Comparison of ENCODE assay signal across 20 cellular contexts in genomic region chr1:15427280-15427666, GRCh38. TPM values are rescaled to one million over a fixed set of nuclear protein-coding genes. Genes with fewer than 3 reads are reported as not detected.
A peak's percentile ranks its signal among the peaks of the same experiment; 100 is the strongest.
DNase-seq lines count a peak whose midpoint lies in the region; ATAC-seq, FAIRE-seq and TF ChIP-seq lines count a peak whose summit lies in the region.
"Had no signal": no experiment of that assay in that cellular context is flagged by ENCODE, and none has a peak within 500 bp of the region (broad histone marks: within the 10 kb centered on the region; RNA-seq: fewer than 3 reads in every experiment).

No MANE protein-coding gene starts in this region.

- DNase-seq in A549 (ENCODE audit: low read depth in 1 of 2, low spot score in 1 of 2) (no peak), RWPE1 (ENCODE audit: low spot score) (no peak), fibroblast of lung (ENCODE audit: low read depth in 2 of 2) (no peak), osteoblast (ENCODE audit: insufficient read length, low spot score, missing footprints) (peak; percentile 6), G401 (ENCODE audit: low spot score) (no peak), NOMO-1 treated with DMSO at 0.1 percent for 48 hours (lab: John Stamatoyannopoulos, UW; ENCODE audit: unreplicated experiment) (no peak), OCI-M2 (lab: John Stamatoyannopoulos, UW; ENCODE audit: unreplicated experiment) (no peak), DMS 273 (lab: John Stamatoyannopoulos, UW; ENCODE audit: unreplicated experiment) (no peak)
- DNase-seq: amniotic stem cell; endodermal cell; hypothalamus; NCI-H1105 treated with DMSO at 0.1 percent for 48 hours; NCI-H2171; stimulated activated naive B cell treated with anti-CD40 and anti-IgM and Interleukin-4, amounts not matched to agents 10 μg/mL and 1 μg/mL and 100 μg/mL, for 72 hours had no signal

- H3K36me3 ChIP-seq in fibroblast of lung (ENCODE audit: control insufficient read depth, insufficient read depth, low read length) = peaks cover 2% of the 10 kb centered on the region
- H3K36me3 ChIP-seq in osteoblast (ENCODE audit: insufficient read depth, low read length) = peaks cover 21% of the 10 kb centered on the region

- CTCF ChIA-PET in A549 (lab: Yijun Ruan, JAX) = interaction anchor here (0.7 to 9.8 kb wide), 17 partner anchors 8 to 276 kb away, joined by 3 to 150 read pairs (median 5); partner anchors contain the start of gene EFHD2
- CTCF ChIA-PET in RWPE1 (lab: Yijun Ruan, JAX) = interaction anchor here (1.5 to 2.5 kb wide), 2 partner anchors 104 kb away, joined by 5 to 13 read pairs; no protein-coding TSS in a partner anchor

- POLR2A ChIA-PET in A549 (lab: Yijun Ruan, JAX) (interaction anchor here (0.6 to 1.2 kb wide), 4 partner anchors 17 to 104 kb away, joined by 5 to 7 read pairs (median 6); partner anchors contain the start of gene EFHD2), RWPE1 (lab: Yijun Ruan, JAX; ENCODE audit: low non-redundant PET) (no interaction called here)

- no peak for FAIRE-seq in A549 (lab: Jason Lieb, UNC)

- H3K79me2 ChIP-seq in fibroblast of lung (ENCODE audit: control insufficient read depth, insufficient read depth, low read length) = no peaks in the 10 kb centered on the region
- H3K79me2 ChIP-seq in osteoblast (ENCODE audit: insufficient read depth, low read length) = peaks cover 36% of the 10 kb centered on the region

- H3K27ac ChIP-seq in A549 = peak overlapping the region; percentile 97 to 98
- peak overlapping the region; percentile 50 for H3K27ac ChIP-seq in RWPE1
- peak overlapping the region; percentile 34 for H3K27ac ChIP-seq in fibroblast of lung (ENCODE audit: insufficient read depth, low read length)
- H3K27ac ChIP-seq in osteoblast (ENCODE audit: low read depth, low read length) = peak overlapping the region; percentile 51

- H3K4me3 ChIP-seq in A549 (peak overlapping the region; percentile 26; the same call in 1 of the 3 replicates), fibroblast of lung (replicated peaks in 1 of 4; ENCODE audit: control extremely low read depth in 1 of 4, insufficient read depth in 1 of 4, low read depth in 3 of 4, low read length in 4 of 4) (no peak overlapping the region), osteoblast (ENCODE audit: insufficient read depth, low read length) (no peak overlapping the region)

- in situ Hi-C loops in G401 (cut with HindIII; ENCODE audit: low sequenced_read_pairs) = no loop called here

- no peak overlapping the region for H2AFZ ChIP-seq in fibroblast of lung (ENCODE audit: low read length)
- no peak overlapping the region for H2AFZ ChIP-seq in osteoblast (ENCODE audit: low read length)

- TF ChIP-seq CTCF in A549 (IDR thresholded peaks at IDR 0.05) = no peak; the same call in 2 of the 3 replicates
- TF ChIP-seq CTCF in RWPE1 (conservative IDR thresholded peaks at IDR 0.05; ENCODE audit: low read depth) = no peak
- no peak for TF ChIP-seq CTCF in fibroblast of lung (conservative IDR thresholded peaks at IDR 0.05 in 1 of 2, IDR thresholded peaks at IDR 0.05 in 1 of 2; ENCODE audit: low read depth in 1 of 2, low read length in 2 of 2)
- TF ChIP-seq CTCF in osteoblast (IDR thresholded peaks at IDR 0.05; ENCODE audit: extremely low read depth, low read depth, low read length) = no peak

- no peak for TF ChIP-seq POLR2A in A549 (IDR thresholded peaks at IDR 0.05; ENCODE audit: low read length)

- 100% methylated on average over 1 of the region's 6 CpGs for WGBS in A549 (ENCODE audit: missing lambda C conversion rate)

- no peak for TF ChIP-seq RAD21 in A549 (conservative IDR thresholded peaks at IDR 0.05 in 1 of 2, IDR thresholded peaks at IDR 0.05 in 1 of 2)

- H3K4me2 ChIP-seq in A549 = peak overlapping the region; percentile 81
- no peak overlapping the region for H3K4me2 ChIP-seq in fibroblast of lung (ENCODE audit: extremely low read depth, insufficient read depth, low read length)
- H3K4me2 ChIP-seq in osteoblast (ENCODE audit: insufficient read depth, low read length) = no peak overlapping the region

- no peak for TF ChIP-seq EP300 in A549 (IDR thresholded peaks at IDR 0.05)

- H3K27me3 ChIP-seq in fibroblast of lung (ENCODE audit: control insufficient read depth, insufficient read depth, low read length) = no peaks in the 10 kb centered on the region
- H3K27me3 ChIP-seq in osteoblast (ENCODE audit: insufficient read depth, low read length) = no peaks in the 10 kb centered on the region

- H3K9me3 ChIP-seq in A549 (no peaks in the 10 kb centered on the region), fibroblast of lung (ENCODE audit: control insufficient read depth, insufficient read depth, low read depth, low read length) (no peaks in the 10 kb centered on the region), osteoblast (ENCODE audit: low read depth, low read length) (no peaks in the 10 kb centered on the region)

- H3K9ac ChIP-seq in fibroblast of lung (ENCODE audit: insufficient read depth, low read length) = no peak overlapping the region

- ATAC-seq in A549 = peak; percentile 6 to 13; a peak in 4 of 6 replicates
- ATAC-seq: stimulated activated naive B cell treated with anti-CD40 and anti-IgM and Interleukin-4, amounts not matched to agents 10 μg/mL and 1 μg/mL and 100 μg/mL, for 72 hours; T-cell; WTC11 had no signal

- H4K20me1 ChIP-seq in fibroblast of lung (ENCODE audit: control insufficient read depth, extremely low read depth, insufficient read depth, low read length) (no peaks in the 10 kb centered on the region), osteoblast (ENCODE audit: insufficient read depth, low read length) (peaks cover 27% of the 10 kb centered on the region)

- H3K4me1 ChIP-seq in A549 = peaks cover 88% of the 10 kb centered on the region
- H3K4me1 ChIP-seq in fibroblast of lung (ENCODE audit: control insufficient read depth, extremely low read depth, insufficient read depth, low read length) = peaks cover 3% of the 10 kb centered on the region
- H3K4me1 ChIP-seq in osteoblast (ENCODE audit: insufficient read depth, low read length) = peaks cover 15% of the 10 kb centered on the region

TF ChIP-seq in A549, 52 proteins besides CTCF, POLR2A, EP300 and RAD21 (continues in another document):
- TF ChIP-seq E2F6 (IDR thresholded peaks at IDR 0.05; ENCODE audit: borderline replicate concordance, low read depth) (no peak), MAZ (IDR thresholded peaks at IDR 0.05; ENCODE audit: borderline replicate concordance, low read depth, low read length) (no peak), RARB (CRISPR knock-in tag; IDR thresholded peaks at IDR 0.05) (no peak)

RNA-seq across cellular contexts. Expression of gene CTRC, which starts 11.0 kb away (rescaled TPM):
- polyA plus RNA-seq in A549 (2011; rRNA removed) (0.14 and 0.52 TPM in 2 replicates), A549 (2017; fragmentation: RNase III; extraction: RNeasy Plus Mini Kit Qiagen cat#74134 plus additional on column Dnase treatment) (0.14 to 0.25 TPM (median 0.18 TPM) in 3 replicates), fibroblast of lung (not detected in 2 replicates)
- 0.03 TPM in 2 replicates for polyA plus RNA-seq in A549 (2012; cell fraction: cytosol; rRNA removed)
- polyA plus RNA-seq in A549 (2012; cell fraction: nucleus; rRNA removed) = 1.5 and 2.2 TPM in 2 replicates
- 0.04 TPM in 1 of 2 replicates, not detected in the other for polyA minus RNA-seq in A549 (2011; rRNA and poly(A)+ RNA removed)
- total RNA-seq in fibroblast of lung (not detected in 2 replicates), osteoblast (not detected in 2 replicates)
- polyA plus RNA-seq in fibroblast of lung (2012) = not detected in 2 replicates
- polyA minus RNA-seq in fibroblast of lung (ENCODE audit: low replicate concordance) = not detected in 2 replicates
- not detected in 2 replicates for total RNA-seq in G401 (2014; rRNA removed; shearing (Covaris generic))
- total RNA-seq: cerebellum, endodermal cell, urinary bladder had no signal

RNA-seq across cellular contexts. Expression of gene EFHD2, which starts 17.6 kb away (rescaled TPM):
- polyA plus RNA-seq in A549 (2011; rRNA removed) (26.5 and 33.1 TPM in 2 replicates), A549 (2017; fragmentation: RNase III; extraction: RNeasy Plus Mini Kit Qiagen cat#74134 plus additional on column Dnase treatment) (96.2 to 127 TPM (median 108 TPM) in 3 replicates), fibroblast of lung (23.5 and 33.7 TPM in 2 replicates)
- 138 and 184 TPM in 2 replicates for polyA plus RNA-seq in A549 (2012; cell fraction: cytosol; rRNA removed)
- 145 and 165 TPM in 2 replicates for polyA plus RNA-seq in A549 (2012; cell fraction: nucleus; rRNA removed)
- polyA minus RNA-seq in A549 (2011; rRNA and poly(A)+ RNA removed) = 10.8 and 19.0 TPM in 2 replicates
- total RNA-seq in fibroblast of lung (14.1 and 14.9 TPM in 2 replicates), osteoblast (35.8 and 36.8 TPM in 2 replicates)
- polyA plus RNA-seq in fibroblast of lung (2012) = 34.1 and 51.5 TPM in 2 replicates
- polyA minus RNA-seq in fibroblast of lung (ENCODE audit: low replicate concordance) = 11.6 and 16.3 TPM in 2 replicates
- total RNA-seq in G401 (2014; rRNA removed; shearing (Covaris generic)) = 52.5 and 60.2 TPM in 2 replicates

RNA-seq across cellular contexts. Expression of gene CELA2A, which starts 29.3 kb away (rescaled TPM):
- polyA plus RNA-seq in A549 (2011; rRNA removed) = not detected in 2 replicates
- polyA plus RNA-seq in A549 (2012; cell fraction: cytosol; rRNA removed) = not detected in 2 replicates
- polyA plus RNA-seq in A549 (2012; cell fraction: nucleus; rRNA removed) = not detected in 2 replicates
- not detected in 3 replicates for polyA plus RNA-seq in A549 (2017; fragmentation: RNase III; extraction: RNeasy Plus Mini Kit Qiagen cat#74134 plus additional on column Dnase treatment)
- not detected in 2 replicates for polyA minus RNA-seq in A549 (2011; rRNA and poly(A)+ RNA removed)
- total RNA-seq in fibroblast of lung = not detected in 2 replicates
- not detected in 2 replicates for polyA plus RNA-seq in fibroblast of lung
- not detected in 2 replicates for polyA plus RNA-seq in fibroblast of lung (2012)
- not detected in 2 replicates for polyA minus RNA-seq in fibroblast of lung (ENCODE audit: low replicate concordance)
- not detected in 2 replicates for total RNA-seq in osteoblast
- total RNA-seq in G401 (2014; rRNA removed; shearing (Covaris generic)) = not detected in 2 replicates
- total RNA-seq: activated T-helper 2 cell treated with anti-CD3 and anti-CD28 coated beads, Interferon-gamma antibody, Interleukin-2, Interleukin-4, amounts not matched to agents 10 μg/mL and 5 μg/mL and 100 μg/mL, durations not matched to agents 14 hours and 24 hours and 36 hours; cerebellum; endodermal cell; H4; urinary bladder had no signal
- polyA plus RNA-seq: urinary bladder had no signal

RNA-seq across cellular contexts. Expression of gene CELA2B, which starts 48.6 kb away (rescaled TPM):
- polyA plus RNA-seq in A549 (2011; rRNA removed) = not detected in 2 replicates
- not detected in 2 replicates for polyA plus RNA-seq in A549 (2012; cell fraction: cytosol; rRNA removed)
- polyA plus RNA-seq in A549 (2012; cell fraction: nucleus; rRNA removed) = 0.11 and 0.16 TPM in 2 replicates
- polyA plus RNA-seq in A549 (2017; fragmentation: RNase III; extraction: RNeasy Plus Mini Kit Qiagen cat#74134 plus additional on column Dnase treatment) = not detected in 3 replicates
- polyA minus RNA-seq in A549 (2011; rRNA and poly(A)+ RNA removed) = not detected in 2 replicates
- total RNA-seq in fibroblast of lung = not detected in 2 replicates
- not detected in 2 replicates for polyA plus RNA-seq in fibroblast of lung
- not detected in 2 replicates for polyA plus RNA-seq in fibroblast of lung (2012)
- not detected in 2 replicates for polyA minus RNA-seq in fibroblast of lung (ENCODE audit: low replicate concordance)
- 0.36 TPM in 1 of 2 replicates, not detected in the other for total RNA-seq in osteoblast
- not detected in 2 replicates for total RNA-seq in G401 (2014; rRNA removed; shearing (Covaris generic))
- total RNA-seq: activated T-helper 2 cell treated with anti-CD3 and anti-CD28 coated beads, Interferon-gamma antibody, Interleukin-2, Interleukin-4, amounts not matched to agents 10 μg/mL and 5 μg/mL and 100 μg/mL, durations not matched to agents 14 hours and 24 hours and 36 hours; cerebellum; endodermal cell; H4; WTC11 had no signal
- polyA plus RNA-seq: urinary bladder had no signal

Comparison
In these comparisons a context has a peak if more than half of its experiments do, and no peak if none do; other contexts are left out.
1. H3K27ac ChIP-seq: peak in every context shown above with its lines; median percentile 98 in A549; 51 in osteoblast; 50 in RWPE1; 34 in fibroblast of lung.